1 cellular context compared by ENCODE assay signal in genomic region chr5:85841653-85842052, GRCh38.
A peak's percentile ranks its signal among the peaks of the same experiment; 100 is the strongest.
TF ChIP-seq lines count a peak whose summit lies in the region.

No MANE protein-coding gene starts in this region.

TF ChIP-seq in K562, 482 proteins besides CTCF, POLR2A, EP300 and RAD21 (continued from another document and continues in another):
- TF ChIP-seq CHD7 (IDR thresholded peaks at IDR 0.05; ENCODE audit: low read depth, low read length) (no peak), MTF1 (CRISPR knock-in tag; IDR thresholded peaks at IDR 0.05; ENCODE audit: borderline replicate concordance) (no peak), MCM2 (IDR thresholded peaks at IDR 0.05; ENCODE audit: low read depth) (no peak), TSC22D4 (tag; IDR thresholded peaks at IDR 0.05) (no peak), NR2C2 (CRISPR knock-in tag; IDR thresholded peaks at IDR 0.05) (peak; percentile 62; the same call in 1 of the 2 replicates), NR2C2 (tag; IDR thresholded peaks at IDR 0.05) (peak; percentile 51; the same call in 1 of the 2 replicates), SMAD4 (CRISPR knock-in tag; conservative IDR thresholded peaks at IDR 0.05) (no peak), JUN (IDR thresholded peaks at IDR 0.05; ENCODE audit: borderline replicate concordance, low read depth, low read length) (no peak), JUN (CRISPR knock-in tag; IDR thresholded peaks at IDR 0.05; ENCODE audit: borderline replicate concordance) (no peak), TOE1 (IDR thresholded peaks at IDR 0.05; ENCODE audit: borderline replicate concordance) (no peak), TOE1 (CRISPR knock-in tag; IDR thresholded peaks at IDR 0.05; ENCODE audit: borderline replicate concordance, low read depth) (no peak), USF1 (CRISPR knock-in tag; IDR thresholded peaks at IDR 0.05) (no peak), ZMIZ1 (IDR thresholded peaks at IDR 0.05; ENCODE audit: low read depth in 2 of 2, low read length in 2 of 2) (no peak), XRCC4 (IDR thresholded peaks at IDR 0.05; ENCODE audit: extremely low read depth, insufficient read depth, insufficient read length) (no peak), ZNF75A (CRISPR knock-in tag; IDR thresholded peaks at IDR 0.05) (no peak), DACH1 (IDR thresholded peaks at IDR 0.05; ENCODE audit: partially characterized antibody) (no peak), NR2C1 (IDR thresholded peaks at IDR 0.05) (peak; percentile 90), NR2C1 (tag; IDR thresholded peaks at IDR 0.05) (peak; percentile 83), MGA (IDR thresholded peaks at IDR 0.05) (no peak), SREBF2 (CRISPR knock-in tag; IDR thresholded peaks at IDR 0.05) (no peak), SUPT5H (IDR thresholded peaks at IDR 0.05) (no peak), FOXM1 (IDR thresholded peaks at IDR 0.05; ENCODE audit: low read depth) (peak; percentile 63; the same call in 1 of the 2 replicates), FOXM1 (CRISPR knock-in tag; IDR thresholded peaks at IDR 0.05; ENCODE audit: low read depth) (no peak), NFE2L1 (tag; IDR thresholded peaks at IDR 0.05; ENCODE audit: borderline replicate concordance, low read depth) (no peak)
